ENCODE assay signal across 30 cellular contexts in genomic region chr4:23884731-23885130, GRCh38. TPM values are rescaled to one million over a fixed set of nuclear protein-coding genes. Genes with fewer than 3 reads are reported as not detected.
DNase-seq lines count a peak whose midpoint lies in the region; ATAC-seq, FAIRE-seq and TF ChIP-seq lines count a peak whose summit lies in the region.
"Had no signal": no experiment of that assay in that cellular context is flagged by ENCODE, and none has a peak within 500 bp of the region (broad histone marks: within the 10 kb centered on the region; RNA-seq: fewer than 3 reads in every experiment).

No MANE protein-coding gene starts in this region.

- H3K9me3 ChIP-seq in astrocyte (ENCODE audit: insufficient read depth, low read depth, low read length), result no peaks in the 10 kb centered on the region
- H3K9me3 ChIP-seq: Caco-2, lower lobe of right lung had no signal

- H3K9ac ChIP-seq in astrocyte (ENCODE audit: low read length), result no peak overlapping the region

- H3K4me1 Mint-ChIP-seq in astrocyte (ENCODE audit: low read depth, unreplicated experiment), result peaks cover 17% of the 10 kb centered on the region

- DNase-seq in M059J (ENCODE audit: low read depth) (peak; percentile 54), astrocyte (ENCODE audit: low read depth) (peak; percentile 21), fibroblast of gingiva (ENCODE audit: low read depth) (peak; percentile 67), retinal pigment epithelial cell (ENCODE audit: low read depth) (no peak), foreskin fibroblast (no peak), NCI-H1694 treated with DMSO at 0.1 percent for 48 hours (lab: John Stamatoyannopoulos, UW) (no peak), ureter (ENCODE audit: low spot score) (no peak)
- DNase-seq: activated B cell treated with CpG ODN at 0.5 μM for 24 hours; activated CD4-positive, alpha-beta T cell treated with anti-CD3 and anti-CD28 coated beads, Interleukin-2, amount 50 U/mL, for 1 hour; activated gamma-delta T cell treated with Interleukin-2 at 50 U/mL for 16 hours; activated naive CD8-positive, alpha-beta T cell treated with anti-CD3 and anti-CD28 coated beads, Interleukin-2, amount 10 ng/mL, durations not matched to agents 7 days and 5 days; activated T-cell treated with anti-CD3 and anti-CD28 coated beads, Interleukin-2, amount 50 U/mL, for 4 hours; Caco-2; cerebellar nuclear complex; dorsolateral prefrontal cortex; GDM1; HCEC 1CT; islet precursor cell; lower lobe of right lung; naive thymus-derived CD4-positive, alpha-beta T cell; NCI-H1092 treated with DMSO at 0.1 percent for 48 hours; NCI-H187; NCI-H82; stimulated activated naive CD4-positive, alpha-beta T cell; T-helper 1 cell had no signal

- TF ChIP-seq CTCF in astrocyte (IDR thresholded peaks at IDR 0.05; ENCODE audit: insufficient read depth, low read depth, low read length) (no peak), retinal pigment epithelial cell (conservative IDR thresholded peaks at IDR 0.05; ENCODE audit: low read depth, low read length) (no peak), foreskin fibroblast (IDR thresholded peaks at IDR 0.05; ENCODE audit: low read depth, low read length) (no peak)

- H4K20me1 ChIP-seq in astrocyte (ENCODE audit: insufficient read depth, low read length), result no peaks in the 10 kb centered on the region

- no peak for ATAC-seq in HG02623 (IDR thresholded peaks at IDR 0.05; ENCODE audit: unreplicated experiment)
- ATAC-seq: activated T-cell treated with anti-CD3 and anti-CD28 coated beads, Interleukin-2, amount 50 U/mL, for 4 hours; lower lobe of right lung; naive thymus-derived CD4-positive, alpha-beta T cell had no signal

- no peaks in the 10 kb centered on the region for H3K9me3 Mint-ChIP-seq in astrocyte (ENCODE audit: unreplicated experiment)
- H3K9me3 Mint-ChIP-seq: activated B cell treated with CpG ODN at 0.5 μM for 24 hours had no signal

- H3K4me1 ChIP-seq in astrocyte (ENCODE audit: insufficient read depth, low read length), result peaks cover 15% of the 10 kb centered on the region
- H3K4me1 ChIP-seq: Caco-2 had no signal

- H3K4me2 ChIP-seq in astrocyte (ENCODE audit: low read length), result no peak overlapping the region
- H3K4me2 ChIP-seq: smooth muscle cell had no signal

- no peaks in the 10 kb centered on the region for H3K36me3 ChIP-seq in astrocyte (ENCODE audit: insufficient read depth, low read length)
- H3K36me3 ChIP-seq: lower lobe of right lung had no signal

- H3K4me3 Mint-ChIP-seq in astrocyte (ENCODE audit: unreplicated experiment), result no peak overlapping the region
- H3K4me3 Mint-ChIP-seq: activated B cell treated with CpG ODN at 0.5 μM for 24 hours; activated naive CD8-positive, alpha-beta T cell treated with anti-CD3 and anti-CD28 coated beads, Interleukin-2, amount 10 ng/mL, durations not matched to agents 7 days and 5 days; activated T-cell treated with anti-CD3 and anti-CD28 coated beads, Interleukin-2, amount 50 U/mL, for 4 hours; naive thymus-derived CD4-positive, alpha-beta T cell had no signal

- no peak overlapping the region for H3K27ac ChIP-seq in astrocyte (ENCODE audit: low read depth, low read length)
- H3K27ac ChIP-seq: C4-2B, dorsolateral prefrontal cortex, lower lobe of right lung had no signal

- H3K27ac Mint-ChIP-seq in astrocyte (ENCODE audit: unreplicated experiment), result no peak overlapping the region
- H3K27ac Mint-ChIP-seq: activated B cell treated with CpG ODN at 0.5 μM for 24 hours; activated naive CD8-positive, alpha-beta T cell treated with anti-CD3 and anti-CD28 coated beads, Interleukin-2, amount 10 ng/mL, durations not matched to agents 7 days and 5 days; naive thymus-derived CD4-positive, alpha-beta T cell had no signal

- H3K27me3 Mint-ChIP-seq in astrocyte (ENCODE audit: low read depth, unreplicated experiment), result no peaks in the 10 kb centered on the region
- H3K27me3 Mint-ChIP-seq: activated B cell treated with CpG ODN at 0.5 μM for 24 hours had no signal

- no peaks in the 10 kb centered on the region for H3K27me3 ChIP-seq in astrocyte (ENCODE audit: insufficient read depth, low read length)
- H3K27me3 ChIP-seq: dorsolateral prefrontal cortex had no signal

- no peaks in the 10 kb centered on the region for H3K36me3 Mint-ChIP-seq in astrocyte (ENCODE audit: low read depth, unreplicated experiment)
- H3K36me3 Mint-ChIP-seq: activated naive CD8-positive, alpha-beta T cell treated with anti-CD3 and anti-CD28 coated beads, Interleukin-2, amount 10 ng/mL, durations not matched to agents 7 days and 5 days had no signal

- no peaks in the 10 kb centered on the region for H3K79me2 ChIP-seq in astrocyte (ENCODE audit: insufficient read depth, low read length)

- no peak overlapping the region for H3K4me3 ChIP-seq in astrocyte (ENCODE audit: insufficient read depth, low read depth, low read length)
- peak overlapping the region; percentile 31 for H3K4me3 ChIP-seq in retinal pigment epithelial cell (ENCODE audit: low read length)
- no peak overlapping the region for H3K4me3 ChIP-seq in foreskin fibroblast (ENCODE audit: low read depth in 1 of 2, low read length in 2 of 2)
- H3K4me3 ChIP-seq: dorsolateral prefrontal cortex, lower lobe of right lung, smooth muscle cell had no signal

- H2AFZ ChIP-seq in astrocyte (ENCODE audit: low read depth, low read length), result no peak overlapping the region

- FAIRE-seq in astrocyte (lab: Jason Lieb, UNC), result no peak
- FAIRE-seq: endometrium had no signal

RNA-seq across cellular contexts. Expression of gene PPARGC1A, which starts 5.1 kb away (rescaled TPM):
- 3.6 and 5.4 TPM in 2 replicates for total RNA-seq in M059J (2014; rRNA removed; shearing (Covaris generic))
- 0.48 and 0.53 TPM in 2 replicates for total RNA-seq in astrocyte
- 13.3 TPM for total RNA-seq in ureter
- total RNA-seq: activated B cell treated with CpG ODN at 0.5 μM for 24 hours; activated naive CD8-positive, alpha-beta T cell treated with anti-CD3 and anti-CD28 coated beads, Interleukin-2, amount 10 ng/mL, durations not matched to agents 7 days and 5 days; Caco-2; naive thymus-derived CD4-positive, alpha-beta T cell; pulmonary artery endothelial cell had no signal

Comparison
In these comparisons a context has a peak if more than half of its experiments do, and no peak if none do; other contexts are left out.
1. DNase-seq: peak in M059J (single experiment), astrocyte (single experiment) and fibroblast of gingiva (single experiment); none in retinal pigment epithelial cell (single experiment), foreskin fibroblast (0 of 2), NCI-H1694 treated with DMSO at 0.1 percent for 48 hours (single experiment) and ureter (single experiment).